Comparison of ENCODE assay signal across 20 cellular contexts in genomic region chr17:80425835-80426426, GRCh38. TPM values are rescaled to one million over a fixed set of nuclear protein-coding genes. Genes with fewer than 3 reads are reported as not detected.
A peak's percentile ranks its signal among the peaks of the same experiment; 100 is the strongest.
DNase-seq lines count a peak whose midpoint lies in the region; ATAC-seq, FAIRE-seq and TF ChIP-seq lines count a peak whose summit lies in the region.
"Had no signal": no experiment of that assay in that cellular context is flagged by ENCODE, and none has a peak within 500 bp of the region (broad histone marks: within the 10 kb centered on the region; RNA-seq: fewer than 3 reads in every experiment).

No MANE protein-coding gene starts in this region.

- no peak overlapping the region for H3K4me3 Mint-ChIP-seq in activated T-helper 17 cell treated with anti-CD3 and anti-CD28 coated beads, Interleukin-2, amount 50 U/mL, for 72 hours
- H3K4me3 Mint-ChIP-seq in memory B cell: no peak overlapping the region

- no peaks in the 10 kb centered on the region for H4K20me1 ChIP-seq in HepG2 (ENCODE audit: insufficient read depth, low read length)

- intact Hi-C loops in HepG2 (cut with micrococcal nuclease; ENCODE audit: unreplicated experiment): loop anchor here (5.0 kb wide), 2 partner anchors 226 to 551 kb away; no protein-coding TSS in a partner anchor
- intact Hi-C loops in right lobe of liver (cut with DNase I): loop anchor here (5.0 to 10.0 kb wide), 2 partner anchors 149 to 556 kb away; no protein-coding TSS in a partner anchor

- H3K4me2 ChIP-seq in HepG2 (ENCODE audit: low read depth, low read length): no peak overlapping the region
- H3K4me2 ChIP-seq: A549 had no signal

- no peaks in the 10 kb centered on the region for H3K4me1 Mint-ChIP-seq in activated T-helper 17 cell treated with anti-CD3 and anti-CD28 coated beads, Interleukin-2, amount 50 U/mL, for 72 hours
- H3K4me1 Mint-ChIP-seq in memory B cell: peaks cover 16% of the 10 kb centered on the region

- CTCF ChIA-PET in HepG2 (lab: Yijun Ruan, JAX; ENCODE audit: low intra/inter-chr PET ratio, low total read pairs): interaction anchor here (1.5 to 5.9 kb wide), 3 partner anchors 86 to 224 kb away, joined by 7 to 114 read pairs (median 8); no protein-coding TSS in a partner anchor

- ATAC-seq in HepG2: no peak
- ATAC-seq in right lobe of liver: no peak
- ATAC-seq in activated T-helper 17 cell treated with anti-CD3 and anti-CD28 coated beads, Interleukin-2, amount 50 U/mL, for 72 hours (replicated peaks): no peak
- ATAC-seq in memory B cell (ENCODE audit: low read depth): no peak

- H2AFZ ChIP-seq in HepG2 (ENCODE audit: low read length): no peak overlapping the region

- H3K9me3 ChIP-seq in HepG2 (ENCODE audit: low read length) (no peaks in the 10 kb centered on the region), right lobe of liver (no peaks in the 10 kb centered on the region)
- H3K9me3 ChIP-seq: A549, Caco-2, HAP-1, SJCRH30 had no signal

- BruUV-seq in HepG2 (replicated peaks; lab: Mats Ljungman, UMichigan): no TSS peak

- FAIRE-seq in HepG2 (lab: Jason Lieb, UNC): no peak
- FAIRE-seq: A549, K562 had no signal

- POLR2A ChIA-PET in HepG2 (lab: Yijun Ruan, JAX): interaction anchor here (0.5 kb wide), 1 partner anchor 77 kb away, joined by 4 read pairs; no protein-coding TSS in a partner anchor

- H3K27me3 ChIP-seq in HepG2 (ENCODE audit: control insufficient read depth in 1 of 2, insufficient read depth in 2 of 2, low read length in 2 of 2) (no peaks in the 10 kb centered on the region), right lobe of liver (no peaks in the 10 kb centered on the region)

- H3K27ac Mint-ChIP-seq in activated T-helper 17 cell treated with anti-CD3 and anti-CD28 coated beads, Interleukin-2, amount 50 U/mL, for 72 hours: peak overlapping the region; percentile 59
- H3K27ac Mint-ChIP-seq in memory B cell: peak overlapping the region; percentile 74

- TF ChIP-seq RAD21 in HepG2 (CRISPR knock-in tag; IDR thresholded peaks at IDR 0.05): no peak

- 57% methylated on average over 8 of the region's 9 CpGs for WGBS in HepG2 (ENCODE audit: low lambda C conversion rate)
- WGBS in right lobe of liver (ENCODE audit: insufficient coverage, low coverage, low lambda C conversion rate, missing lambda C conversion rate): 51% methylated on average over 4 of the region's 9 CpGs

- H3K4me1 ChIP-seq in HepG2 (ENCODE audit: insufficient read depth, low read length) (no peaks in the 10 kb centered on the region), right lobe of liver (no peaks in the 10 kb centered on the region)
- H3K4me1 ChIP-seq: Caco-2, HAP-1, SJCRH30 had no signal

- no peaks in the 10 kb centered on the region for H3K79me2 ChIP-seq in HepG2 (ENCODE audit: insufficient read depth, low read length)

- TF ChIP-seq POLR2A in HepG2 (IDR thresholded peaks at IDR 0.05; ENCODE audit: insufficient read depth in 1 of 2, low read depth in 2 of 2, low read length in 2 of 2) (no peak), right lobe of liver (IDR thresholded peaks at IDR 0.05) (no peak)

- H3K27ac ChIP-seq in HepG2 (ENCODE audit: extremely low read length, insufficient read depth, low read length): no peak overlapping the region
- H3K27ac ChIP-seq in right lobe of liver: no peak overlapping the region
- H3K27ac ChIP-seq: RWPE1, SJCRH30 had no signal

- no peak overlapping the region for H3K9ac ChIP-seq in HepG2 (ENCODE audit: insufficient read depth, low read depth, low read length)

- no peaks in the 10 kb centered on the region for H3K9me3 Mint-ChIP-seq in activated T-helper 17 cell treated with anti-CD3 and anti-CD28 coated beads, Interleukin-2, amount 50 U/mL, for 72 hours
- H3K9me3 Mint-ChIP-seq in memory B cell: no peaks in the 10 kb centered on the region

- TF ChIP-seq CTCF in HepG2 (CRISPR knock-in tag; IDR thresholded peaks at IDR 0.05): no peak
- no peak for TF ChIP-seq CTCF in right lobe of liver (IDR thresholded peaks at IDR 0.05)

- TF ChIP-seq EP300 in HepG2 (IDR thresholded peaks at IDR 0.05; ENCODE audit: low read depth in 2 of 2, low read length in 2 of 2): no peak
- no peak for TF ChIP-seq EP300 in HepG2 (CRISPR knock-in tag; IDR thresholded peaks at IDR 0.05; ENCODE audit: borderline replicate concordance)

- no peaks in the 10 kb centered on the region for H3K27me3 Mint-ChIP-seq in activated T-helper 17 cell treated with anti-CD3 and anti-CD28 coated beads, Interleukin-2, amount 50 U/mL, for 72 hours
- H3K27me3 Mint-ChIP-seq in memory B cell: no peaks in the 10 kb centered on the region

- H3K4me3 ChIP-seq in HepG2 (replicated peaks in 1 of 3; ENCODE audit: insufficient read depth in 1 of 3, low read depth in 2 of 3, low read length in 3 of 3) (no peak overlapping the region), right lobe of liver (no peak overlapping the region)
- H3K4me3 ChIP-seq: A549, HAP-1, K562, SJCRH30 had no signal

- H3K36me3 ChIP-seq in HepG2 (replicated peaks in 1 of 2; ENCODE audit: control insufficient read depth in 1 of 2, insufficient read depth in 2 of 2, low read length in 2 of 2) (no peaks in the 10 kb centered on the region), right lobe of liver (no peaks in the 10 kb centered on the region)
- H3K36me3 ChIP-seq: HAP-1, SJCRH30 had no signal

- DNase-seq in HepG2 (ENCODE audit: low spot score) (no peak), right lobe of liver (no peak), memory B cell (ENCODE audit: low spot score in 2 of 2) (no peak), T1000 (lab: John Stamatoyannopoulos, UW) (no peak), pons (ENCODE audit: low spot score) (no peak)
- no peak for DNase-seq in stimulated activated CD4-positive, alpha-beta T cell treated with anti-CD3 and anti-CD28 coated beads, Interleukin-1b, Interleukin-23, amount 100 ng/mL, for 48 hours
- no peak for DNase-seq in activated effector memory CD4-positive, alpha-beta T cell treated with Interleukin-2 at 50 U/mL for 16 hours
- DNase-seq: Caco-2; EL; NCI-H187 treated with DMSO at 0.1 percent for 48 hours; NCI-H345; NCI-H526 treated with DMSO at 0.1 percent for 48 hours; NK-92 treated with Interleukin-12 subunit alpha and Interleukin-12 subunit beta, amount 100 ng/mL, for 24 hours; PC-3; SJCRH30 had no signal

- in situ Hi-C loops in HepG2 (cut with HindIII; ENCODE audit: extremely low pct_ligation_motif_present, low pct_unique_long_range_greater_than_20kb): loop anchor here (5.0 kb wide), 3 partner anchors 81 to 556 kb away; no protein-coding TSS in a partner anchor

- H3K36me3 Mint-ChIP-seq in activated T-helper 17 cell treated with anti-CD3 and anti-CD28 coated beads, Interleukin-2, amount 50 U/mL, for 72 hours (ENCODE audit: low read depth): no peaks in the 10 kb centered on the region
- H3K36me3 Mint-ChIP-seq in memory B cell: no peaks in the 10 kb centered on the region

RNA-seq across cellular contexts. Expression of gene ENDOV, which starts 11.0 kb away (rescaled TPM):
- total RNA-seq in HepG2 (2016; rRNA removed; fragmentation: Illumina TruSeq; extraction: Trizol): 15.1 and 16.0 TPM in 2 replicates
- total RNA-seq in HepG2 (2016; cell fraction: cytosol; rRNA removed; fragmentation: Illumina TruSeq; extraction: Trizol; ENCODE audit: low read depth): 4.7 and 13.7 TPM in 2 replicates
- 13.4 and 18.2 TPM in 2 replicates for total RNA-seq in HepG2 (2016; cell fraction: insoluble cytoplasmic fraction; rRNA removed; fragmentation: Illumina TruSeq; extraction: Trizol)
- 11.1 and 11.3 TPM in 2 replicates for total RNA-seq in HepG2 (2016; cell fraction: membrane; rRNA removed; fragmentation: Illumina TruSeq; extraction: Trizol)
- 12.0 and 13.2 TPM in 2 replicates for total RNA-seq in HepG2 (2016; cell fraction: nucleus; rRNA removed; fragmentation: Illumina TruSeq; extraction: Trizol)
- 17.1 and 19.8 TPM in 2 replicates for polyA plus RNA-seq in HepG2 (2011; rRNA removed)
- polyA plus RNA-seq in HepG2 (2011; cell fraction: cytosol; rRNA removed): 12.3 and 17.8 TPM in 2 replicates
- polyA plus RNA-seq in HepG2 (2011; cell fraction: nucleus; rRNA removed): 45.5 and 45.6 TPM in 2 replicates
- polyA plus RNA-seq in HepG2 (2012): 11.8 and 15.4 TPM in 2 replicates
- polyA plus RNA-seq in HepG2 (2016; cell fraction: cytosol; fragmentation: Illumina TruSeq; extraction: Trizol; ENCODE audit: low read depth): 5.9 and 6.8 TPM in 2 replicates
- 13.7 and 14.0 TPM in 2 replicates for polyA plus RNA-seq in HepG2 (2016; cell fraction: insoluble cytoplasmic fraction; fragmentation: Illumina TruSeq; extraction: Trizol; ENCODE audit: low read depth)
- 8.4 and 8.6 TPM in 2 replicates for polyA plus RNA-seq in HepG2 (2016; cell fraction: membrane; fragmentation: Illumina TruSeq; extraction: Trizol; ENCODE audit: low read depth)
- polyA plus RNA-seq in HepG2 (2016; cell fraction: nucleus; fragmentation: Illumina TruSeq; extraction: Trizol; ENCODE audit: insufficient read depth, low read depth): 27.6 and 30.0 TPM in 2 replicates
- 28.6 and 32.9 TPM in 2 replicates for polyA minus RNA-seq in HepG2 (2011; rRNA and poly(A)+ RNA removed; ENCODE audit: low replicate concordance)
- polyA minus RNA-seq in HepG2 (2011; cell fraction: cytosol; rRNA and poly(A)+ RNA removed): 5.3 and 7.2 TPM in 2 replicates
- polyA minus RNA-seq in HepG2 (2011; cell fraction: nucleus; rRNA and poly(A)+ RNA removed): 33.6 and 36.6 TPM in 2 replicates
- 10 to 100 TPM in 5 of 6 experiments, 1 to 10 TPM in 1; 6.8 to 14.1 (median 11.3) TPM for total RNA-seq in right lobe of liver
- total RNA-seq in activated T-helper 17 cell treated with anti-CD3 and anti-CD28 coated beads, Interleukin-2, amount 50 U/mL, for 72 hours: 10 to 100 TPM in 1 of 2 donors, 1 to 10 TPM in 1; 9.7 to 20.1 TPM

RNA-seq across cellular contexts. Expression of gene NPTX1, which starts 50.5 kb away (rescaled TPM):
- total RNA-seq in HepG2 (2016; rRNA removed; fragmentation: Illumina TruSeq; extraction: Trizol) (not detected in 2 replicates), right lobe of liver (under 1 TPM in 1 of 6 experiments, not detected in 5; 0.06 TPM)
- not detected in 2 replicates for total RNA-seq in HepG2 (2016; cell fraction: cytosol; rRNA removed; fragmentation: Illumina TruSeq; extraction: Trizol; ENCODE audit: low read depth)
- not detected in 2 replicates for total RNA-seq in HepG2 (2016; cell fraction: insoluble cytoplasmic fraction; rRNA removed; fragmentation: Illumina TruSeq; extraction: Trizol)
- total RNA-seq in HepG2 (2016; cell fraction: membrane; rRNA removed; fragmentation: Illumina TruSeq; extraction: Trizol): not detected in 2 replicates
- not detected in 2 replicates for total RNA-seq in HepG2 (2016; cell fraction: nucleus; rRNA removed; fragmentation: Illumina TruSeq; extraction: Trizol)
- 0.01 TPM in 1 of 2 replicates, not detected in the other for polyA plus RNA-seq in HepG2 (2011; rRNA removed)
- polyA plus RNA-seq in HepG2 (2011; cell fraction: cytosol; rRNA removed): not detected in 2 replicates
- polyA plus RNA-seq in HepG2 (2011; cell fraction: nucleus; rRNA removed): not detected in 2 replicates
- polyA plus RNA-seq in HepG2 (2012): not detected in 2 replicates
- polyA plus RNA-seq in HepG2 (2016; cell fraction: cytosol; fragmentation: Illumina TruSeq; extraction: Trizol; ENCODE audit: low read depth): not detected in 2 replicates
- polyA plus RNA-seq in HepG2 (2016; cell fraction: insoluble cytoplasmic fraction; fragmentation: Illumina TruSeq; extraction: Trizol; ENCODE audit: low read depth): not detected in 2 replicates
- not detected in 2 replicates for polyA plus RNA-seq in HepG2 (2016; cell fraction: membrane; fragmentation: Illumina TruSeq; extraction: Trizol; ENCODE audit: low read depth)
- not detected in 2 replicates for polyA plus RNA-seq in HepG2 (2016; cell fraction: nucleus; fragmentation: Illumina TruSeq; extraction: Trizol; ENCODE audit: insufficient read depth, low read depth)
- 17.0 TPM in 1 of 2 replicates, not detected in the other for polyA minus RNA-seq in HepG2 (2011; rRNA and poly(A)+ RNA removed; ENCODE audit: low replicate concordance)
- polyA minus RNA-seq in HepG2 (2011; cell fraction: cytosol; rRNA and poly(A)+ RNA removed): 0.10 TPM in 1 of 2 replicates, not detected in the other
- 0.25 TPM in 1 of 2 replicates, not detected in the other for polyA minus RNA-seq in HepG2 (2011; cell fraction: nucleus; rRNA and poly(A)+ RNA removed)
- 10 to 100 TPM in 1 of 2 donors, 1 to 10 TPM in 1; 1.5 to 10.2 TPM for total RNA-seq in activated T-helper 17 cell treated with anti-CD3 and anti-CD28 coated beads, Interleukin-2, amount 50 U/mL, for 72 hours
- total RNA-seq: SJCRH30 had no signal
- polyA plus RNA-seq: K562 had no signal
